12 cellular contexts compared by ENCODE assay signal in the genomic region with DNA sequence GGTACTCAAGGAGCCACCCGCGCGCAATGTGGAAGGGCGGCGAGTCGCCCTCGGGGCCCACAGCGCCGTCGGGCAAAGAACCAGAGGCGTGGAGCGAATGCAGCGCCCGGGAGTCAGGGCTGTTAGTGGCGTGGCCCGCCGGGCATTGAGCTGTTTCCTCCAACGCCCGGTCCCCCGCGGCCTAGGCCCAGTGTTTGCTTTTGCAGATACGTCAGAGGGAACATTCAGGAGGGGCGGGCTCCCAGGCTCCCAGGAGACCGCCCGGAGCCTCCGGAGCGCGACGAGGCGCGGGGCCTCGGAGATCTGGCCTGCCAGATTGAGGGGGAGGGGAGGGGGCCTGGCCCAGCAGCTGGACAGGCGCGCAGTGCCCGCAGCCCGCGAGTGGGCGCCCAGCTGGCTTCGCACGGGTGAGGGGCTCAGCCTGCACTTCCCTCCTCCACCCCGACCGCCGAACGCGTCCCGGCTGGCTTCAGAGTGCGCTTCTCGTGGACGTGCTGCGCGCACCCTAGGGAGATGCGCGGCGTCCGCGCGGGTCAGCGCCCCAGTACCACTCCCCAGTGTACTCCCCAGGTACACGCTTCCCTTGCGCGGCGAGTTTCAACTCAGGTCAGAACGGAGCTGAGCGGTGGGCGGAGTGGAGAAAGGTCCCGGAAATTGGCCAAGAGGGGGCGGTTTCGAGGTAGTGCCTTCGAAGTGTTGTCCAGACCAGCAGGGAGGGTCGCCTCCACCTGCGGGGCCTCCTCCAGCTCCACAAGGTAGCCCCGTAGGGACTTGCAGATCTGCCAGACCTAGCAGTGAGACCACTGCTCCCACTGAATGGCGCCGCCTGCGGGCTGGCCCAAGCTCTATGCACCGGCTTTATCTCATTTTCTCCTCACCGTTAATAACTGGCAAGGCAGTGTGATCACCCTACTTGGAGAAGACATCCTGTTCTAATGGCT.
DNase-seq lines count a peak whose midpoint lies in the region; ATAC-seq and TF ChIP-seq lines count a peak whose summit lies in the region.
"Had no signal": no experiment of that assay in that cellular context is flagged by ENCODE, and none has a peak within 500 bp of the region (broad histone marks: within the 10 kb centered on the region; RNA-seq: fewer than 3 reads in every experiment).

No MANE protein-coding gene starts in this region.

- TF ChIP-seq CTCF in GM12865 (IDR thresholded peaks at IDR 0.05; ENCODE audit: insufficient read depth, low read depth, low read length, missing control alignments) (peak; percentile 16), body of pancreas (IDR thresholded peaks at IDR 0.05) (peak in 4 of 7 experiments; percentile 4 to 19 (median 16)), retinal pigment epithelial cell (conservative IDR thresholded peaks at IDR 0.05; ENCODE audit: low read depth, low read length) (peak; percentile 42)

- 6 to 26% methylated on average over 8 to 77 of the region's 77 CpGs for WGBS in body of pancreas, 2 donors

- H3K36me3 ChIP-seq in body of pancreas (replicated peaks in 1 of 2; ENCODE audit: insufficient read depth in 1 of 2, low read depth in 2 of 2), result no peaks in the 10 kb centered on the region

- intact Hi-C loops in body of pancreas (cut with DNase I), result no loop called here

- H3K27me3 ChIP-seq in body of pancreas, result peaks cover 0 to 49% of the 10 kb centered on the region in 2 donors

- TF ChIP-seq POLR2A in body of pancreas (IDR thresholded peaks at IDR 0.05), result no peak

- H3K9me3 ChIP-seq in body of pancreas, result no peaks in the 10 kb centered on the region
- peaks cover 6% of the 10 kb centered on the region for H3K9me3 ChIP-seq in iPS-18c (ENCODE audit: control insufficient read depth, insufficient read depth, low read length)

- no peak overlapping the region for H3K27ac ChIP-seq in body of pancreas

- ATAC-seq in body of pancreas, result peak; percentile 56
- ATAC-seq in GM21515 (IDR thresholded peaks at IDR 0.05; ENCODE audit: unreplicated experiment), result no peak
- no peak for ATAC-seq in activated CD4-positive, CD25-positive, alpha-beta regulatory T cell treated with anti-CD3 and anti-CD28 coated beads, Interleukin-2, amount 50 U/mL, for 24 hours
- ATAC-seq in HG02678 (IDR thresholded peaks at IDR 0.05; ENCODE audit: unreplicated experiment), result no peak
- ATAC-seq: GM12878, T-helper 17 cell had no signal

- H3K4me3 ChIP-seq in GM12865 (ENCODE audit: low read depth, low read length) (no peak overlapping the region), body of pancreas (no peak overlapping the region), iPS-18c (ENCODE audit: insufficient read depth, low read depth, low read length) (peak overlapping the region; percentile 83), retinal pigment epithelial cell (ENCODE audit: low read length) (peak overlapping the region; percentile 30)
- H3K4me3 ChIP-seq: GM12878 had no signal

- DNase-seq in GM12865 (ENCODE audit: low read depth), result peak; percentile 6
- DNase-seq in body of pancreas, result peak; percentile 18 to 52 (median 45)
- DNase-seq in retinal pigment epithelial cell (ENCODE audit: low read depth), result no peak
- DNase-seq in NCI-H1694 (lab: John Stamatoyannopoulos, UW), result no peak
- DNase-seq: amygdala; stimulated activated CD4-positive, alpha-beta T cell treated with anti-CD3 and anti-CD28 coated beads, Interleukin-15, amount 100 ng/mL, for 24 hours; T-helper 17 cell had no signal

- H3K4me1 ChIP-seq in body of pancreas, result peaks cover 25% of the 10 kb centered on the region

Comparison
In these comparisons a context has a peak if more than half of its experiments do, and no peak if none do; other contexts are left out.
1. DNase-seq: peak in GM12865 (single experiment) and body of pancreas (4 of 4); none in retinal pigment epithelial cell (single experiment) and NCI-H1694 (single experiment).
2. H3K4me3 ChIP-seq: peak in iPS-18c (single experiment) and retinal pigment epithelial cell (single experiment); none in GM12865 (single experiment) and body of pancreas (0 of 2).
3. Peak in every context shown above with its lines, with median percentiles within 50 percentile points of each other: CTCF ChIP-seq.